In genomic region chr2:125455110-125455509, GRCh38 we compare ENCODE assay signal across 22 cellular contexts.
A peak's percentile ranks its signal among the peaks of the same experiment; 100 is the strongest.
DNase-seq lines count a peak whose midpoint lies in the region; ATAC-seq and TF ChIP-seq lines count a peak whose summit lies in the region.
"Had no signal": no experiment of that assay in that cellular context is flagged by ENCODE, and none has a peak within 500 bp of the region (broad histone marks: within the 10 kb centered on the region; RNA-seq: fewer than 3 reads in every experiment).

No MANE protein-coding gene starts in this region.

- no peaks in the 10 kb centered on the region for H3K36me3 Mint-ChIP-seq in MCF 10A (ENCODE audit: insufficient read depth, unreplicated experiment)
- H3K36me3 Mint-ChIP-seq: naive thymus-derived CD8-positive, alpha-beta T cell had no signal

- 30% methylated on average over 1 of the region's 1 CpG for WGBS in mammary epithelial cell (ENCODE audit: low coverage, missing lambda C conversion rate)

- intact Hi-C loops in MCF 10A (cut with micrococcal nuclease) (no loop called here), mammary epithelial cell (cut with micrococcal nuclease) (no loop called here)

- H3K27me3 Mint-ChIP-seq in MCF 10A (ENCODE audit: insufficient read depth, unreplicated experiment): no peaks in the 10 kb centered on the region
- H3K27me3 Mint-ChIP-seq: activated naive CD8-positive, alpha-beta T cell treated with anti-CD3 and anti-CD28 coated beads for 36 hours; B cell; effector memory CD8-positive, alpha-beta T cell; naive thymus-derived CD8-positive, alpha-beta T cell had no signal

- in situ Hi-C loops in mammary epithelial cell (cut with MboI; ENCODE audit: low sequenced_read_pairs in 2 of 2): no loop called here

- BruUV-seq in MCF 10A (replicated peaks; lab: Mats Ljungman, UMichigan) (no TSS peak), mammary epithelial cell (replicated peaks; lab: Mats Ljungman, UMichigan) (no TSS peak)

- ATAC-seq in HG02870 (IDR thresholded peaks at IDR 0.05; ENCODE audit: unreplicated experiment) (peak; percentile 59), RWPE2 (ENCODE audit: low read depth) (peak; percentile 23; the same call in 1 of the 3 replicates), GM21423 (IDR thresholded peaks at IDR 0.05; ENCODE audit: unreplicated experiment) (no peak)
- ATAC-seq: effector memory CD8-positive, alpha-beta T cell; HCT116; left colon; naive thymus-derived CD8-positive, alpha-beta T cell had no signal

- H4K20me1 ChIP-seq in mammary epithelial cell (ENCODE audit: insufficient read depth, low read length): no peaks in the 10 kb centered on the region

- H3K36me3 ChIP-seq in mammary epithelial cell (ENCODE audit: insufficient read depth, low read length) (no peaks in the 10 kb centered on the region), RWPE2 (ENCODE audit: low read depth) (no peaks in the 10 kb centered on the region)
- H3K36me3 ChIP-seq: right atrium auricular region had no signal

- DNase-seq in MCF 10A (ENCODE audit: unreplicated experiment) (peak; percentile 26), mammary epithelial cell (no peak), RWPE2 (ENCODE audit: low spot score) (no peak), GOT3 (lab: John Stamatoyannopoulos, UW) (no peak), HPDE6-E6E7 (ENCODE audit: extremely low spot score) (no peak), NCI-H2227 treated with DMSO at 0.1 percent for 48 hours (lab: John Stamatoyannopoulos, UW) (no peak)
- DNase-seq: 8988T; activated naive CD8-positive, alpha-beta T cell treated with anti-CD3 and anti-CD28 coated beads for 36 hours; DMS79 treated with DMSO at 0.1 percent for 48 hours; effector memory CD8-positive, alpha-beta T cell; glutamatergic neuron; left colon; mesendoderm; naive thymus-derived CD8-positive, alpha-beta T cell; NCI-H146; NCI-H748 treated with DMSO at 0.1 percent for 48 hours; stimulated activated CD4-positive, alpha-beta T cell treated with anti-CD3 and anti-CD28 coated beads, Interleukin-12 subunit alpha, Interleukin-12 subunit beta, amount 100 ng/mL, for 4 hours had no signal

- POLR2A ChIA-PET in MCF 10A (lab: Yijun Ruan, JAX): interaction anchor here (0.6 kb wide), 1 partner anchor 637 kb away, joined by 5 read pairs; no protein-coding TSS in a partner anchor

- peaks cover 11% of the 10 kb centered on the region for H3K4me1 Mint-ChIP-seq in MCF 10A (ENCODE audit: insufficient read depth, unreplicated experiment)
- H3K4me1 Mint-ChIP-seq: activated naive CD8-positive, alpha-beta T cell treated with anti-CD3 and anti-CD28 coated beads for 36 hours; B cell; naive thymus-derived CD8-positive, alpha-beta T cell had no signal

- no peaks in the 10 kb centered on the region for H3K79me2 ChIP-seq in mammary epithelial cell (ENCODE audit: insufficient read depth, low read length)

- no peaks in the 10 kb centered on the region for H3K27me3 ChIP-seq in mammary epithelial cell (ENCODE audit: insufficient read depth, low read length)
- H3K27me3 ChIP-seq in RWPE2 (ENCODE audit: insufficient read depth, poor library complexity, severe bottlenecking): no peaks in the 10 kb centered on the region
- H3K27me3 ChIP-seq: right atrium auricular region had no signal

- TF ChIP-seq CTCF in MCF 10A (IDR thresholded peaks at IDR 0.05; ENCODE audit: unreplicated experiment) (no peak), mammary epithelial cell (conservative IDR thresholded peaks at IDR 0.05 in 1 of 2, IDR thresholded peaks at IDR 0.05 in 1 of 2; ENCODE audit: extremely low read depth in 1 of 2, insufficient read depth in 1 of 2, low read depth in 1 of 2, low read length in 2 of 2) (no peak), RWPE2 (IDR thresholded peaks at IDR 0.05; ENCODE audit: poor library complexity, severe bottlenecking) (no peak)

- H3K9me3 ChIP-seq in mammary epithelial cell (replicated peaks; ENCODE audit: insufficient read depth, low read length): peaks cover 10% of the 10 kb centered on the region
- H3K9me3 ChIP-seq in RWPE2 (ENCODE audit: severe bottlenecking): no peaks in the 10 kb centered on the region
- H3K9me3 ChIP-seq: right atrium auricular region had no signal

- no peak overlapping the region for H3K27ac Mint-ChIP-seq in MCF 10A (ENCODE audit: low read depth, unreplicated experiment)
- H3K27ac Mint-ChIP-seq: activated naive CD8-positive, alpha-beta T cell treated with anti-CD3 and anti-CD28 coated beads for 36 hours; B cell; effector memory CD8-positive, alpha-beta T cell; naive thymus-derived CD8-positive, alpha-beta T cell had no signal

- peaks cover 33% of the 10 kb centered on the region for H3K9me3 Mint-ChIP-seq in MCF 10A (ENCODE audit: unreplicated experiment)

- no peak overlapping the region for H3K9ac ChIP-seq in mammary epithelial cell (ENCODE audit: insufficient read depth, low read length)

- dilution Hi-C loops in mammary epithelial cell (cut with HindIII; ENCODE audit: low sequenced_read_pairs): no loop called here

- H3K4me2 ChIP-seq in mammary epithelial cell (ENCODE audit: insufficient read depth, low read depth, low read length): no peak overlapping the region

- H3K4me3 ChIP-seq in mammary epithelial cell (replicated peaks in 1 of 3; ENCODE audit: insufficient read depth in 1 of 3, low read depth in 2 of 3, low read length in 3 of 3): no peak overlapping the region
- H3K4me3 ChIP-seq in RWPE2 (ENCODE audit: severe bottlenecking): no peak overlapping the region
- H3K4me3 ChIP-seq: right atrium auricular region had no signal

- CTCF ChIA-PET in MCF 10A (lab: Yijun Ruan, JAX) (interaction anchor here (0.6 kb wide), 1 partner anchor 11 kb away, joined by 4 read pairs; no protein-coding TSS in a partner anchor), mammary epithelial cell (lab: Charles Lee; ENCODE audit: low non-redundant PET) (no interaction called here)

- H3K27ac ChIP-seq in mammary epithelial cell (ENCODE audit: insufficient read depth, low read depth, low read length) (no peak overlapping the region), RWPE2 (ENCODE audit: poor library complexity, severe bottlenecking) (no peak overlapping the region)
- H3K27ac ChIP-seq: right atrium auricular region had no signal

- H2AFZ ChIP-seq in mammary epithelial cell (ENCODE audit: low read depth, low read length): no peak overlapping the region

- no peaks in the 10 kb centered on the region for H3K4me1 ChIP-seq in mammary epithelial cell (ENCODE audit: insufficient read depth, low read length)
- H3K4me1 ChIP-seq in RWPE2 (ENCODE audit: insufficient read depth, poor library complexity, severe bottlenecking): no peaks in the 10 kb centered on the region
- H3K4me1 ChIP-seq: right atrium auricular region had no signal

- H3K4me3 Mint-ChIP-seq in MCF 10A (ENCODE audit: unreplicated experiment): no peak overlapping the region
- H3K4me3 Mint-ChIP-seq: activated naive CD8-positive, alpha-beta T cell treated with anti-CD3 and anti-CD28 coated beads for 36 hours; B cell; effector memory CD8-positive, alpha-beta T cell; naive thymus-derived CD8-positive, alpha-beta T cell had no signal
